Comparison of ENCODE assay signal across 1 cellular context in genomic region chr5:143405063-143405746, GRCh38.
TF ChIP-seq lines count a peak whose summit lies in the region.

No MANE protein-coding gene starts in this region.

TF ChIP-seq in HepG2, 621 proteins besides CTCF, POLR2A, EP300 and RAD21 (continued from another document and continues in another):
- TF ChIP-seq, protein P1, sequence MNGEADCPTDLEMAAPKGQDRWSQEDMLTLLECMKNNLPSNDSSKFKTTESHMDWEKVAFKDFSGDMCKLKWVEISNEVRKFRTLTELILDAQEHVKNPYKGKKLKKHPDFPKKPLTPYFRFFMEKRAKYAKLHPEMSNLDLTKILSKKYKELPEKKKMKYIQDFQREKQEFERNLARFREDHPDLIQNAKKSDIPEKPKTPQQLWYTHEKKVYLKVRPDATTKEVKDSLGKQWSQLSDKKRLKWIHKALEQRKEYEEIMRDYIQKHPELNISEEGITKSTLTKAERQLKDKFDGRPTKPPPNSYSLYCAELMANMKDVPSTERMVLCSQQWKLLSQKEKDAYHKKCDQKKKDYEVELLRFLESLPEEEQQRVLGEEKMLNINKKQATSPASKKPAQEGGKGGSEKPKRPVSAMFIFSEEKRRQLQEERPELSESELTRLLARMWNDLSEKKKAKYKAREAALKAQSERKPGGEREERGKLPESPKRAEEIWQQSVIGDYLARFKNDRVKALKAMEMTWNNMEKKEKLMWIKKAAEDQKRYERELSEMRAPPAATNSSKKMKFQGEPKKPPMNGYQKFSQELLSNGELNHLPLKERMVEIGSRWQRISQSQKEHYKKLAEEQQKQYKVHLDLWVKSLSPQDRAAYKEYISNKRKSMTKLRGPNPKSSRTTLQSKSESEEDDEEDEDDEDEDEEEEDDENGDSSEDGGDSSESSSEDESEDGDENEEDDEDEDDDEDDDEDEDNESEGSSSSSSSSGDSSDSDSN (CRISPR knock-in tag; IDR thresholded peaks at IDR 0.05), result peak; percentile 53
- no peak; the same call in 1 of the 2 replicates for TF ChIP-seq FUBP1 (CRISPR knock-in tag; IDR thresholded peaks at IDR 0.05; ENCODE audit: borderline replicate concordance)
- TF ChIP-seq SIX1 (CRISPR knock-in tag; IDR thresholded peaks at IDR 0.05; ENCODE audit: borderline replicate concordance), result no peak
- peak; percentile 54; the same call in 1 of the 2 replicates for TF ChIP-seq ZFP90 (CRISPR knock-in tag; IDR thresholded peaks at IDR 0.05; ENCODE audit: borderline replicate concordance)
- no peak for TF ChIP-seq ZNF460 (CRISPR knock-in tag; IDR thresholded peaks at IDR 0.05; ENCODE audit: borderline replicate concordance)
- TF ChIP-seq SUZ12 (IDR thresholded peaks at IDR 0.05; ENCODE audit: low read depth, low read length), result no peak
- no peak for TF ChIP-seq GATA4 (IDR thresholded peaks at IDR 0.05; ENCODE audit: borderline replicate concordance, low read depth)
- TF ChIP-seq KDM1A (CRISPR knock-in tag; IDR thresholded peaks at IDR 0.05), result no peak
- no peak for TF ChIP-seq ZFP36L2 (CRISPR knock-in tag; IDR thresholded peaks at IDR 0.05)
- TF ChIP-seq HNRNPH1 (optimal IDR thresholded peaks at IDR 0.05; ENCODE audit: low read depth, low read length), result no peak
- no peak for TF ChIP-seq SNAPC2 (CRISPR knock-in tag; IDR thresholded peaks at IDR 0.05)
- TF ChIP-seq, protein P2, sequence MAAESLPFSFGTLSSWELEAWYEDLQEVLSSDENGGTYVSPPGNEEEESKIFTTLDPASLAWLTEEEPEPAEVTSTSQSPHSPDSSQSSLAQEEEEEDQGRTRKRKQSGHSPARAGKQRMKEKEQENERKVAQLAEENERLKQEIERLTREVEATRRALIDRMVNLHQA (CRISPR knock-in tag; IDR thresholded peaks at IDR 0.05), result no peak
- no peak for TF ChIP-seq HMGA1 (CRISPR knock-in tag; conservative IDR thresholded peaks at IDR 0.05)
- TF ChIP-seq ZNF280D (CRISPR knock-in tag; IDR thresholded peaks at IDR 0.05), result peak; percentile 99
- TF ChIP-seq, protein P3, sequence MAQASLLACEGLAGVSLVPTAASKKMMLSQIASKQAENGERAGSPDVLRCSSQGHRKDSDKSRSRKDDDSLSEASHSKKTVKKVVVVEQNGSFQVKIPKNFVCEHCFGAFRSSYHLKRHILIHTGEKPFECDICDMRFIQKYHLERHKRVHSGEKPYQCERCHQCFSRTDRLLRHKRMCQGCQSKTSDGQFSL (CRISPR knock-in tag; IDR thresholded peaks at IDR 0.05), result no peak
- no peak for TF ChIP-seq TBP (CRISPR knock-in tag; IDR thresholded peaks at IDR 0.05)
- TF ChIP-seq MXD4 (CRISPR knock-in tag; IDR thresholded peaks at IDR 0.05), result peak; percentile 71; the same call in 1 of the 2 replicates
- peak; percentile 53 for TF ChIP-seq ARID5B (CRISPR knock-in tag; IDR thresholded peaks at IDR 0.05)
- peak; percentile 54; the same call in 1 of the 2 replicates for TF ChIP-seq ZBTB20 (CRISPR knock-in tag; IDR thresholded peaks at IDR 0.05; ENCODE audit: borderline replicate concordance, low read depth)
- TF ChIP-seq ZSCAN21 (CRISPR knock-in tag; IDR thresholded peaks at IDR 0.05; ENCODE audit: borderline replicate concordance), result peak; percentile 43; the same call in 1 of the 2 replicates
- peak; percentile 69; the same call in 1 of the 2 replicates for TF ChIP-seq ZFP1 (CRISPR knock-in tag; IDR thresholded peaks at IDR 0.05)
- TF ChIP-seq ZNF572 (CRISPR knock-in tag; IDR thresholded peaks at IDR 0.05), result 0 out of 2 replicates have a peak, but pooled peaks have one; percentile 64
- TF ChIP-seq ZNF660 (CRISPR knock-in tag; IDR thresholded peaks at IDR 0.05; ENCODE audit: borderline replicate concordance, low read depth), result no peak
- no peak for TF ChIP-seq SALL2 (CRISPR knock-in tag; IDR thresholded peaks at IDR 0.05)
- TF ChIP-seq, protein P4, sequence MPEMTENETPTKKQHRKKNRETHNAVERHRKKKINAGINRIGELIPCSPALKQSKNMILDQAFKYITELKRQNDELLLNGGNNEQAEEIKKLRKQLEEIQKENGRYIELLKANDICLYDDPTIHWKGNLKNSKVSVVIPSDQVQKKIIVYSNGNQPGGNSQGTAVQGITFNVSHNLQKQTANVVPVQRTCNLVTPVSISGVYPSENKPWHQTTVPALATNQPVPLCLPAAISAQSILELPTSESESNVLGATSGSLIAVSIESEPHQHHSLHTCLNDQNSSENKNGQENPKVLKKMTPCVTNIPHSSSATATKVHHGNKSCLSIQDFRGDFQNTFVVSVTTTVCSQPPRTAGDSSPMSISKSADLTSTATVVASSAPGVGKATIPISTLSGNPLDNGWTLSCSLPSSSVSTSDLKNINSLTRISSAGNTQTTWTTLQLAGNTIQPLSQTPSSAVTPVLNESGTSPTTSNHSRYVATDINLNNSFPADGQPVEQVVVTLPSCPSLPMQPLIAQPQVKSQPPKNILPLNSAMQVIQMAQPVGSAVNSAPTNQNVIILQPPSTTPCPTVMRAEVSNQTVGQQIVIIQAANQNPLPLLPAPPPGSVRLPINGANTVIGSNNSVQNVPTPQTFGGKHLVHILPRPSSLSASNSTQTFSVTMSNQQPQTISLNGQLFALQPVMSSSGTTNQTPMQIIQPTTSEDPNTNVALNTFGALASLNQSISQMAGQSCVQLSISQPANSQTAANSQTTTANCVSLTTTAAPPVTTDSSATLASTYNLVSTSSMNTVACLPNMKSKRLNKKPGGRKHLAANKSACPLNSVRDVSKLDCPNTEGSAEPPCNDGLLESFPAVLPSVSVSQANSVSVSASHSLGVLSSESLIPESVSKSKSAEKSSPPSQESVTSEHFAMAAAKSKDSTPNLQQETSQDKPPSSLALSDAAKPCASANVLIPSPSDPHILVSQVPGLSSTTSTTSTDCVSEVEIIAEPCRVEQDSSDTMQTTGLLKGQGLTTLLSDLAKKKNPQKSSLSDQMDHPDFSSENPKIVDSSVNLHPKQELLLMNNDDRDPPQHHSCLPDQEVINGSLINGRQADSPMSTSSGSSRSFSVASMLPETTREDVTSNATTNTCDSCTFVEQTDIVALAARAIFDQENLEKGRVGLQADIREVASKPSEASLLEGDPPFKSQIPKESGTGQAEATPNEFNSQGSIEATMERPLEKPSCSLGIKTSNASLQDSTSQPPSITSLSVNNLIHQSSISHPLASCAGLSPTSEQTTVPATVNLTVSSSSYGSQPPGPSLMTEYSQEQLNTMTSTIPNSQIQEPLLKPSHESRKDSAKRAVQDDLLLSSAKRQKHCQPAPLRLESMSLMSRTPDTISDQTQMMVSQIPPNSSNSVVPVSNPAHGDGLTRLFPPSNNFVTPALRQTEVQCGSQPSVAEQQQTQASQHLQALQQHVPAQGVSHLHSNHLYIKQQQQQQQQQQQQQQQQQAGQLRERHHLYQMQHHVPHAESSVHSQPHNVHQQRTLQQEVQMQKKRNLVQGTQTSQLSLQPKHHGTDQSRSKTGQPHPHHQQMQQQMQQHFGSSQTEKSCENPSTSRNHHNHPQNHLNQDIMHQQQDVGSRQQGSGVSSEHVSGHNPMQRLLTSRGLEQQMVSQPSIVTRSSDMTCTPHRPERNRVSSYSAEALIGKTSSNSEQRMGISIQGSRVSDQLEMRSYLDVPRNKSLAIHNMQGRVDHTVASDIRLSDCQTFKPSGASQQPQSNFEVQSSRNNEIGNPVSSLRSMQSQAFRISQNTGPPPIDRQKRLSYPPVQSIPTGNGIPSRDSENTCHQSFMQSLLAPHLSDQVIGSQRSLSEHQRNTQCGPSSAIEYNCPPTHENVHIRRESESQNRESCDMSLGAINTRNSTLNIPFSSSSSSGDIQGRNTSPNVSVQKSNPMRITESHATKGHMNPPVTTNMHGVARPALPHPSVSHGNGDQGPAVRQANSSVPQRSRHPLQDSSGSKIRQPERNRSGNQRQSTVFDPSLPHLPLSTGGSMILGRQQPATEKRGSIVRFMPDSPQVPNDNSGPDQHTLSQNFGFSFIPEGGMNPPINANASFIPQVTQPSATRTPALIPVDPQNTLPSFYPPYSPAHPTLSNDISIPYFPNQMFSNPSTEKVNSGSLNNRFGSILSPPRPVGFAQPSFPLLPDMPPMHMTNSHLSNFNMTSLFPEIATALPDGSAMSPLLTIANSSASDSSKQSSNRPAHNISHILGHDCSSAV (CRISPR knock-in tag; IDR thresholded peaks at IDR 0.05; ENCODE audit: borderline replicate concordance), result no peak
- TF ChIP-seq NFIC (IDR thresholded peaks at IDR 0.05; ENCODE audit: low read length), result 0 out of 2 replicates have a peak, but pooled peaks have one; percentile 5
- TF ChIP-seq ZNF563 (CRISPR knock-in tag; IDR thresholded peaks at IDR 0.05), result peak; percentile 76
